19 cellular contexts compared by ENCODE assay signal in genomic region chr15:23362622-23363021, GRCh38. TPM values are rescaled to one million over a fixed set of nuclear protein-coding genes. Genes with fewer than 3 reads are reported as not detected.
"Had no signal": no experiment of that assay in that cellular context is flagged by ENCODE, and none has a peak within 500 bp of the region (broad histone marks: within the 10 kb centered on the region; RNA-seq: fewer than 3 reads in every experiment).

No MANE protein-coding gene starts in this region.

RNA-seq across cellular contexts. Expression of gene GOLGA8S, which starts 8.1 kb away (rescaled TPM):
- total RNA-seq: dermis blood vessel endothelial cell had no signal
- polyA plus RNA-seq: foreskin keratinocyte had no signal

RNA-seq across cellular contexts. Expression of gene GOLGA6L26, which starts 28.6 kb away (rescaled TPM):
- total RNA-seq: activated B cell treated with CpG ODN at 0.5 μM for 24 hours; activated CD4-positive, alpha-beta memory T cell treated with anti-CD3 and anti-CD28 coated beads for 36 hours; activated CD8-positive, alpha-beta memory T cell treated with anti-CD3 and anti-CD28 coated beads for 36 hours; activated CD8-positive, alpha-beta memory T cell treated with anti-CD3 and anti-CD28 coated beads, Interleukin-2, amount 10 ng/mL, durations not matched to agents 7 days and 5 days; activated CD8-positive, alpha-beta T cell treated with anti-CD3 and anti-CD28 coated beads, Interleukin-2, amount 10 ng/mL, durations not matched to agents 7 days and 5 days; activated naive CD4-positive, alpha-beta T cell treated with anti-CD3 and anti-CD28 coated beads for 36 hours; activated naive CD8-positive, alpha-beta T cell treated with anti-CD3 and anti-CD28 coated beads for 36 hours; activated T-helper 1 cell treated with anti-CD3 and anti-CD28 coated beads, Interleukin-12 subunit alpha, Interleukin-12 subunit beta, Interleukin-2, Interleukin-4 antibody, amounts not matched to agents 30 ng/mL and 10 ng/mL and 1 ng/mL, durations not matched to agents 14 hours and 24 hours and 36 hours; activated T-helper 2 cell treated with anti-CD3 and anti-CD28 coated beads, Interferon-gamma antibody, Interleukin-2, Interleukin-4, amounts not matched to agents 10 μg/mL and 5 μg/mL and 100 μg/mL, durations not matched to agents 14 hours and 24 hours and 36 hours; adrenal gland; aorta; body of pancreas; chondrocyte; dermis blood vessel endothelial cell; esophagus muscularis mucosa; foreskin keratinocyte; gastrocnemius medialis; heart left ventricle; T-helper 1 cell treated with Interleukin-12 subunit alpha and Interleukin-12 subunit beta and Interleukin-4 antibody, amounts not matched to agents 30 ng/mL and 1 ng/mL, for 36 hours had no signal
- polyA plus RNA-seq: adrenal gland, aorta, foreskin keratinocyte, heart left ventricle had no signal
